Comparison of ENCODE assay signal across 17 cellular contexts in genomic region chr22:33050614-33051230, GRCh38. TPM values are rescaled to one million over a fixed set of nuclear protein-coding genes. Genes with fewer than 3 reads are reported as not detected.
A peak's percentile ranks its signal among the peaks of the same experiment; 100 is the strongest.
DNase-seq lines count a peak whose midpoint lies in the region; ATAC-seq and TF ChIP-seq lines count a peak whose summit lies in the region.
"Had no signal": no experiment of that assay in that cellular context is flagged by ENCODE, and none has a peak within 500 bp of the region (broad histone marks: within the 10 kb centered on the region; RNA-seq: fewer than 3 reads in every experiment).

No MANE protein-coding gene starts in this region.

- H3K9me3 Mint-ChIP-seq in GM23338 (0 out of 3 replicates have a peak, but pooled peaks cover 3% of the 10 kb centered on the region), brain (peaks cover 0 to 3% (median 0%) of the 10 kb centered on the region in 5 experiments)

- BruUV-seq in mammary epithelial cell (replicated peaks; lab: Mats Ljungman, UMichigan), result no TSS peak

- no peak for TF ChIP-seq CTCF in GM23338 (conservative IDR thresholded peaks at IDR 0.05; ENCODE audit: low read depth in 2 of 2)
- TF ChIP-seq CTCF in brain (conservative IDR thresholded peaks at IDR 0.05), result no peak
- TF ChIP-seq CTCF in mammary epithelial cell (conservative IDR thresholded peaks at IDR 0.05 in 1 of 2, IDR thresholded peaks at IDR 0.05 in 1 of 2; ENCODE audit: extremely low read depth in 1 of 2, insufficient read depth in 1 of 2, low read depth in 1 of 2, low read length in 2 of 2), result no peak
- no peak for TF ChIP-seq CTCF in colonic mucosa (IDR thresholded peaks at IDR 0.05)

- H3K9ac ChIP-seq in HUES64 (ENCODE audit: low read depth, low read length), result peak overlapping the region; percentile 27; the same call in 1 of the 2 replicates
- peak overlapping the region; percentile 33 for H3K9ac ChIP-seq in iPS-18a (ENCODE audit: low read length)
- no peak overlapping the region for H3K9ac ChIP-seq in mammary epithelial cell (ENCODE audit: insufficient read depth, low read length)
- H3K9ac ChIP-seq in colonic mucosa (ENCODE audit: low read depth in 2 of 2, low read length in 2 of 2), result no peak overlapping the region
- H3K9ac ChIP-seq: BLaER1 had no signal

- POLR2A ChIA-PET in HEK293T (lab: Yijun Ruan, JAX), result no interaction called here

- intact Hi-C loops in mammary epithelial cell (cut with micrococcal nuclease), result no loop called here
- intact Hi-C loops in colonic mucosa (cut with DNase I), result no loop called here

- H3K4me2 ChIP-seq in GM23338 (peak overlapping the region; percentile 94), mammary epithelial cell (ENCODE audit: insufficient read depth, low read depth, low read length) (no peak overlapping the region)
- H3K4me2 ChIP-seq: BLaER1 had no signal

- CTCF ChIA-PET in mammary epithelial cell (lab: Charles Lee; ENCODE audit: low non-redundant PET), result no interaction called here
- CTCF ChIA-PET in HEK293T (lab: Yijun Ruan, JAX), result interaction anchor here (0.7 to 3.2 kb wide), 2 partner anchors 8 to 32 kb away, joined by 6 to 41 read pairs; no protein-coding TSS in a partner anchor

- H3K4me3 Mint-ChIP-seq in GM23338 (peak overlapping the region; percentile 69), brain (peak overlapping the region; percentile 19 to 86 (median 34))
- H3K4me3 Mint-ChIP-seq: CD8-positive, alpha-beta memory T cell had no signal

- H3K4me1 ChIP-seq in GM23338 (ENCODE audit: insufficient read depth) (peaks cover 60% of the 10 kb centered on the region), HUES64 (ENCODE audit: insufficient read depth, low read length) (peaks cover 68% of the 10 kb centered on the region), iPS-18a (ENCODE audit: control insufficient read depth, low read depth, low read length) (peaks cover 59% of the 10 kb centered on the region), mammary epithelial cell (ENCODE audit: insufficient read depth, low read length) (no peaks in the 10 kb centered on the region), colonic mucosa (no peaks in the 10 kb centered on the region)
- H3K4me1 ChIP-seq: Caco-2 had no signal

- peaks cover 8% of the 10 kb centered on the region for H3K27me3 Mint-ChIP-seq in GM23338 (ENCODE audit: insufficient read depth, low read depth, poor library complexity)
- H3K27me3 Mint-ChIP-seq in brain, result peaks cover 40% of the 10 kb centered on the region

- H3K27me3 ChIP-seq in GM23338 (ENCODE audit: insufficient read depth) (peaks cover 19% of the 10 kb centered on the region), HUES64 (ENCODE audit: insufficient read depth, low read length) (peaks cover 15% of the 10 kb centered on the region), iPS-18a (ENCODE audit: control insufficient read depth, insufficient read depth, low read length) (peaks cover 22% of the 10 kb centered on the region), mammary epithelial cell (ENCODE audit: insufficient read depth, low read length) (peaks cover 19% of the 10 kb centered on the region), colonic mucosa (peaks cover 7% of the 10 kb centered on the region)
- H3K27me3 ChIP-seq: BLaER1 had no signal

- peaks cover 26% of the 10 kb centered on the region for H3K36me3 Mint-ChIP-seq in GM23338 (ENCODE audit: low read depth)
- H3K36me3 Mint-ChIP-seq in brain, result peaks cover 4% of the 10 kb centered on the region
- H3K36me3 Mint-ChIP-seq: CD8-positive, alpha-beta memory T cell had no signal

- H3K79me2 ChIP-seq in GM23338 (replicated peaks; ENCODE audit: insufficient read depth) (peaks cover 83% of the 10 kb centered on the region), mammary epithelial cell (ENCODE audit: insufficient read depth, low read length) (no peaks in the 10 kb centered on the region)

- ATAC-seq in GM23338, result peak; percentile 26

- DNase-seq in GM23338 (ENCODE audit: low spot score), result peak; percentile 72
- DNase-seq in mammary epithelial cell, result no peak
- no peak for DNase-seq in HEK293T (ENCODE audit: extremely low spot score)
- no peak for DNase-seq in colonic mucosa
- no peak for DNase-seq in NCI-H2227 treated with DMSO at 0.1 percent for 48 hours (lab: John Stamatoyannopoulos, UW)
- DNase-seq: 8988T; AML-193; Caco-2; CD8-positive, alpha-beta memory T cell; DND-41; GDM1; H7 had no signal

- H2AFZ ChIP-seq in GM23338 (no peak overlapping the region), mammary epithelial cell (ENCODE audit: low read depth, low read length) (no peak overlapping the region)

- dilution Hi-C loops in mammary epithelial cell (cut with HindIII; ENCODE audit: low sequenced_read_pairs), result no loop called here

- no peaks in the 10 kb centered on the region for H3K9me2 ChIP-seq in GM23338 (ENCODE audit: insufficient read depth)

- H4K20me1 ChIP-seq in GM23338 (replicated peaks; ENCODE audit: insufficient read depth), result peaks cover 30% of the 10 kb centered on the region
- no peaks in the 10 kb centered on the region for H4K20me1 ChIP-seq in mammary epithelial cell (ENCODE audit: insufficient read depth, low read length)
- H4K20me1 ChIP-seq: BLaER1 had no signal

- H3K9me3 ChIP-seq in HUES64 (ENCODE audit: insufficient read depth, low read depth, low read length) (no peaks in the 10 kb centered on the region), iPS-18a (ENCODE audit: control insufficient read depth, low read depth, low read length) (no peaks in the 10 kb centered on the region), mammary epithelial cell (replicated peaks; ENCODE audit: insufficient read depth, low read length) (no peaks in the 10 kb centered on the region), colonic mucosa (no peaks in the 10 kb centered on the region)
- H3K9me3 ChIP-seq: BLaER1, Caco-2 had no signal

- H3K4me1 Mint-ChIP-seq in GM23338, result peaks cover 71% of the 10 kb centered on the region
- peaks cover 62% of the 10 kb centered on the region for H3K4me1 Mint-ChIP-seq in brain
- H3K4me1 Mint-ChIP-seq: CD8-positive, alpha-beta memory T cell had no signal

- peak overlapping the region; percentile 48 for H3K4me3 ChIP-seq in GM23338
- peak overlapping the region; percentile 40; the same call in 1 of the 2 replicates for H3K4me3 ChIP-seq in HUES64 (ENCODE audit: low read length)
- peak overlapping the region; percentile 47 for H3K4me3 ChIP-seq in iPS-18a (ENCODE audit: low read length)
- no peak overlapping the region for H3K4me3 ChIP-seq in mammary epithelial cell (replicated peaks in 1 of 3; ENCODE audit: insufficient read depth in 1 of 3, low read depth in 2 of 3, low read length in 3 of 3)
- no peak overlapping the region for H3K4me3 ChIP-seq in colonic mucosa
- H3K4me3 ChIP-seq: BLaER1 had no signal

- H3K36me3 ChIP-seq in GM23338 (ENCODE audit: insufficient read depth), result no peaks in the 10 kb centered on the region
- H3K36me3 ChIP-seq in HUES64 (ENCODE audit: insufficient read depth, low read length), result peaks cover 8% of the 10 kb centered on the region; the same call in 1 of the 2 replicates
- H3K36me3 ChIP-seq in iPS-18a (ENCODE audit: control insufficient read depth, low read depth, low read length), result no peaks in the 10 kb centered on the region
- no peaks in the 10 kb centered on the region for H3K36me3 ChIP-seq in mammary epithelial cell (ENCODE audit: insufficient read depth, low read length)
- H3K36me3 ChIP-seq in colonic mucosa, result no peaks in the 10 kb centered on the region
- H3K36me3 ChIP-seq: BLaER1 had no signal

- H3F3A ChIP-seq in GM23338 (replicated peaks; ENCODE audit: low read depth), result 0 out of 2 replicates have a peak, but pooled peaks cover 3% of the 10 kb centered on the region

- H3K27ac ChIP-seq in GM23338 (ENCODE audit: low read depth) (peak overlapping the region; percentile 86), HUES64 (ENCODE audit: low read depth, low read length) (peak overlapping the region; percentile 65; the same call in 1 of the 2 replicates), iPS-18a (ENCODE audit: low read length) (no peak overlapping the region), mammary epithelial cell (ENCODE audit: insufficient read depth, low read depth, low read length) (no peak overlapping the region), colonic mucosa (no peak overlapping the region)
- H3K27ac ChIP-seq: BLaER1 had no signal

- WGBS in HUES64, result 64% methylated on average over 7 of the region's 7 CpGs
- WGBS in mammary epithelial cell (ENCODE audit: low coverage, missing lambda C conversion rate), result 89% methylated on average over 7 of the region's 7 CpGs

- peak overlapping the region; percentile 77 for H3K27ac Mint-ChIP-seq in GM23338
- H3K27ac Mint-ChIP-seq in brain, result peak overlapping the region in 2 of 5 experiments; percentile 43 to 54
- H3K27ac Mint-ChIP-seq: CD8-positive, alpha-beta memory T cell had no signal

- in situ Hi-C loops in mammary epithelial cell (cut with MboI; ENCODE audit: low sequenced_read_pairs in 2 of 2), result no loop called here

TF ChIP-seq in GM23338, 12 proteins besides CTCF, POLR2A, EP300 and RAD21 (continues in another document):
- no peak for TF ChIP-seq NANOG (IDR thresholded peaks at IDR 0.05; ENCODE audit: borderline replicate concordance)
- TF ChIP-seq EZH2phosphoT487 (IDR thresholded peaks at IDR 0.05; ENCODE audit: unreplicated experiment), result no peak
- TF ChIP-seq CREB1 (CRISPR knock-in tag; IDR thresholded peaks at IDR 0.05; ENCODE audit: low read depth), result no peak
- TF ChIP-seq STAT1 (IDR thresholded peaks at IDR 0.05; ENCODE audit: unreplicated experiment), result no peak
- TF ChIP-seq ZNF114 (CRISPR knock-in tag; IDR thresholded peaks at IDR 0.05), result no peak

TF ChIP-seq in HEK293T, 16 proteins besides CTCF, POLR2A, EP300 and RAD21 (continues in another document):
- TF ChIP-seq FOXK2 (IDR thresholded peaks at IDR 0.05) (no peak), LEF1 (IDR thresholded peaks at IDR 0.05; ENCODE audit: borderline replicate concordance) (no peak), CTBP1 (IDR thresholded peaks at IDR 0.05; ENCODE audit: borderline replicate concordance) (no peak), SP1 (IDR thresholded peaks at IDR 0.05) (no peak), PKNOX1 (IDR thresholded peaks at IDR 0.05) (no peak), HDGF (IDR thresholded peaks at IDR 0.05; ENCODE audit: borderline replicate concordance) (no peak)

RNA-seq across cellular contexts. Expression of gene SYN3, which starts 7.5 kb away (rescaled TPM):
- total RNA-seq in GM23338 (2014; rRNA removed; shearing (Covaris generic)), result 13.8 and 32.5 TPM in 2 replicates
- polyA plus RNA-seq in GM23338 (2016; fragmentation: Nextera tagmentation; extraction: Ambion mirVana) (13.8 and 19.2 TPM in 2 replicates), brain (ENCODE audit: insufficient read depth, low read depth, low replicate concordance) (1.3 TPM), mammary epithelial cell (not detected)
- polyA plus RNA-seq in HUES64 (2013, experiment 1 of 2), result 3.7 TPM
- 4.5 TPM for polyA plus RNA-seq in HUES64 (2013, experiment 2 of 2)
- total RNA-seq in mammary epithelial cell (not detected), colonic mucosa (under 1 TPM in 1 of 2 donors, not detected in 1; 0.72 TPM)
- not detected for polyA minus RNA-seq in mammary epithelial cell
- total RNA-seq: Caco-2; CD8-positive, alpha-beta memory T cell; HT-29 had no signal
- polyA plus RNA-seq: CD8-positive, alpha-beta memory T cell had no signal

Comparison
In these comparisons a context has a peak if more than half of its experiments do, and no peak if none do; other contexts are left out.
1. H3K27ac ChIP-seq: peak in GM23338 (single experiment) and HUES64 (single experiment); none in iPS-18a (single experiment), mammary epithelial cell (single experiment) and colonic mucosa (single experiment).
2. H3K4me3 ChIP-seq: peak in GM23338 (single experiment), HUES64 (single experiment) and iPS-18a (single experiment); none in mammary epithelial cell (0 of 3) and colonic mucosa (single experiment).
3. H3K9ac ChIP-seq: peak in HUES64 (single experiment) and iPS-18a (single experiment); none in mammary epithelial cell (single experiment) and colonic mucosa (0 of 2).